ENCODE assay signal across 10 cellular contexts in the genomic region with DNA sequence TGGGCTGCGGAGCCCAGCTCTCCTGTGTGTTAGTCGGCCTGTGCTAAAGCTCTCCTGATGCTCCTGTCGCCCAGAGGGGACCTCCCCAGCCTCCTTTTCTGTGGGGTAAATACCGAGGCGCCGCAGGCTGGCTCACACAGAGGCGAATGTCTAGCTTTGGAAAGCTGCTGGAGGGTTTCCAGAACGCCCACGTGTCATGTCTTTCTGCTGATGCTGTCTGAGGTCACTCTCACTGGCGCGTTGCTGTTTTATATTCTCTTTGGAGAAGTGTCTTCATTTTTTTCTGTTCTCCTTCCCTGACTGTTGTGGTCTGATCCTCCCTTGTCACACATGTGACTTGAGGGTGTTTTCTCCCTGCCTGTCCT.
DNase-seq lines count a peak whose midpoint lies in the region; ATAC-seq and TF ChIP-seq lines count a peak whose summit lies in the region.
"Had no signal": no experiment of that assay in that cellular context is flagged by ENCODE, and none has a peak within 500 bp of the region (broad histone marks: within the 10 kb centered on the region; RNA-seq: fewer than 3 reads in every experiment).

No MANE protein-coding gene starts in this region.

- H3K9me3 Mint-ChIP-seq in chondrocyte (ENCODE audit: low read depth): no peaks in the 10 kb centered on the region
- no peaks in the 10 kb centered on the region for H3K9me3 Mint-ChIP-seq in activated CD4-positive, alpha-beta memory T cell treated with anti-CD3 and anti-CD28 coated beads for 36 hours

- H3K9me3 ChIP-seq in PC-3 (ENCODE audit: low read length) (no peaks in the 10 kb centered on the region), mesenchymal stem cell (ENCODE audit: control insufficient read depth, low read length) (no peaks in the 10 kb centered on the region), transverse colon (no peaks in the 10 kb centered on the region)

- H3K4me3 ChIP-seq in PC-3 (ENCODE audit: low read length) (no peak overlapping the region), mesenchymal stem cell (ENCODE audit: insufficient read depth in 1 of 2, low read depth in 1 of 2, low read length in 2 of 2) (no peak overlapping the region), transverse colon (no peak overlapping the region)
- H3K4me3 ChIP-seq: GM12878, lung had no signal

- POLR2A ChIA-PET in PC-3 (lab: Charles Lee; ENCODE audit: unreplicated experiment): no interaction called here
- POLR2A ChIA-PET in activated CD4-positive, alpha-beta memory T cell treated with anti-CD3 and anti-CD28 coated beads for 36 hours (lab: Charles Lee): no interaction called here

- H3K9me2 ChIP-seq in PC-3 (replicated peaks; ENCODE audit: low read length): no peaks in the 10 kb centered on the region

- H3K14ac ChIP-seq in mesenchymal stem cell (ENCODE audit: low read length in 2 of 2): no peak overlapping the region

- TF ChIP-seq EP300 in transverse colon (IDR thresholded peaks at IDR 0.05; ENCODE audit: low read depth): no peak

- WGBS in mesenchymal stem cell: 94% methylated on average over 11 of the region's 11 CpGs
- WGBS in transverse colon (ENCODE audit: low coverage in 1 of 2), 2 donors: 60 to 83% methylated on average over 3 to 11 of the region's 11 CpGs

- no peak overlapping the region for H3K18ac ChIP-seq in mesenchymal stem cell (ENCODE audit: low read depth in 1 of 2, low read length in 2 of 2)

- H2BK15ac ChIP-seq in mesenchymal stem cell (ENCODE audit: low read depth, poor library complexity, severe bottlenecking): no peak overlapping the region

- H3K4me1 ChIP-seq in PC-3 (ENCODE audit: insufficient read depth, low read length) (peaks cover 15% of the 10 kb centered on the region), mesenchymal stem cell (ENCODE audit: control insufficient read depth, insufficient read depth, low read depth, low read length) (peaks cover 26% of the 10 kb centered on the region), transverse colon (no peaks in the 10 kb centered on the region)

- in situ Hi-C loops in transverse colon (cut with MboI; ENCODE audit: low pct_ligation_motif_present in 1 of 4, low pct_unique_long_range_greater_than_20kb in 1 of 4, low sequenced_read_pairs in 3 of 4): no loop called here

- H3K36me3 Mint-ChIP-seq in chondrocyte (ENCODE audit: low read depth): peaks cover 31% of the 10 kb centered on the region
- H3K36me3 Mint-ChIP-seq in activated CD4-positive, alpha-beta memory T cell treated with anti-CD3 and anti-CD28 coated beads for 36 hours: peaks cover 32% of the 10 kb centered on the region

- peak overlapping the region; percentile 38 for H3K27ac Mint-ChIP-seq in chondrocyte (ENCODE audit: unreplicated experiment)
- no peak overlapping the region for H3K27ac Mint-ChIP-seq in activated CD4-positive, alpha-beta memory T cell treated with anti-CD3 and anti-CD28 coated beads for 36 hours

- 0 out of 2 replicates have a peak, but pooled peaks have one; percentile 14 for ATAC-seq in PC-3
- no peak for ATAC-seq in HG03039 (IDR thresholded peaks at IDR 0.05; ENCODE audit: unreplicated experiment)
- ATAC-seq: GM12878 had no signal

- no peak overlapping the region for H3K4me3 Mint-ChIP-seq in chondrocyte (ENCODE audit: unreplicated experiment)
- no peak overlapping the region for H3K4me3 Mint-ChIP-seq in activated CD4-positive, alpha-beta memory T cell treated with anti-CD3 and anti-CD28 coated beads for 36 hours

- BruUV-seq in PC-3 (replicated peaks; lab: Mats Ljungman, UMichigan): no TSS peak

- H3K4me1 Mint-ChIP-seq in chondrocyte (ENCODE audit: low read depth): no peaks in the 10 kb centered on the region
- H3K4me1 Mint-ChIP-seq in activated CD4-positive, alpha-beta memory T cell treated with anti-CD3 and anti-CD28 coated beads for 36 hours (ENCODE audit: low read depth): no peaks in the 10 kb centered on the region

- H3K4ac ChIP-seq in mesenchymal stem cell (ENCODE audit: low read depth in 1 of 2, low read length in 2 of 2): no peak overlapping the region

- H2AFZ ChIP-seq in PC-3 (ENCODE audit: low read length) (no peak overlapping the region), mesenchymal stem cell (ENCODE audit: low read depth, low read length) (no peak overlapping the region)

- H3K27ac ChIP-seq in PC-3 (ENCODE audit: low read length) (peak overlapping the region; percentile 66), mesenchymal stem cell (ENCODE audit: low read length, poor library complexity, severe bottlenecking) (peak overlapping the region; percentile 34), transverse colon (peak overlapping the region in 1 of 4 donors; percentile 35)

- no peak overlapping the region for H2AK5ac ChIP-seq in mesenchymal stem cell (ENCODE audit: low read length, severe bottlenecking)

- no peak overlapping the region for H4K8ac ChIP-seq in mesenchymal stem cell (ENCODE audit: low read length)

- no peak for TF ChIP-seq POLR2A in transverse colon (IDR thresholded peaks at IDR 0.05)

- H3K79me1 ChIP-seq in mesenchymal stem cell (replicated peaks; ENCODE audit: low read length, poor library complexity, severe bottlenecking): peaks cover 5% of the 10 kb centered on the region

- peaks cover 6% of the 10 kb centered on the region; the same call in 1 of the 2 replicates for H3K36me3 ChIP-seq in PC-3 (ENCODE audit: low read depth, low read length)
- H3K36me3 ChIP-seq in mesenchymal stem cell (ENCODE audit: control insufficient read depth in 1 of 2, insufficient read depth in 2 of 2, low read depth in 1 of 2, low read length in 2 of 2): peaks cover 51 to 69% of the 10 kb centered on the region in 2 experiments
- H3K36me3 ChIP-seq in transverse colon: peaks cover 0 to 14% (median under 1%) of the 10 kb centered on the region in 4 donors

- no peak overlapping the region for H3K23ac ChIP-seq in mesenchymal stem cell (ENCODE audit: low read length in 2 of 2)

- H2BK5ac ChIP-seq in mesenchymal stem cell (ENCODE audit: low read depth, low read length, poor library complexity, severe bottlenecking): no peak overlapping the region

- CTCF ChIA-PET in PC-3 (lab: Charles Lee): no interaction called here
- CTCF ChIA-PET in activated CD4-positive, alpha-beta memory T cell treated with anti-CD3 and anti-CD28 coated beads for 36 hours (lab: Charles Lee): interaction anchor here (1.8 kb wide), 1 partner anchor 14 kb away, joined by 4 read pairs; no protein-coding TSS in a partner anchor

- intact Hi-C loops in PC-3 (cut with micrococcal nuclease) (no loop called here), transverse colon (cut with DNase I; ENCODE audit: low total_unique reads) (no loop called here)
- intact Hi-C loops in activated CD4-positive, alpha-beta memory T cell treated with anti-CD3 and anti-CD28 coated beads for 36 hours (cut with micrococcal nuclease): no loop called here

- no peaks in the 10 kb centered on the region for H3K79me2 ChIP-seq in PC-3 (ENCODE audit: low read length)

- no peaks in the 10 kb centered on the region for H4K20me1 ChIP-seq in PC-3 (ENCODE audit: low read length)

- H2BK12ac ChIP-seq in mesenchymal stem cell (ENCODE audit: low read length in 2 of 2): no peak overlapping the region

- H4K91ac ChIP-seq in mesenchymal stem cell (ENCODE audit: low read length): peak overlapping the region; percentile 11

- no peaks in the 10 kb centered on the region for H3K27me3 ChIP-seq in PC-3 (ENCODE audit: low read length)
- no peaks in the 10 kb centered on the region for H3K27me3 ChIP-seq in mesenchymal stem cell (ENCODE audit: control insufficient read depth in 1 of 2, insufficient read depth in 1 of 2, low read length in 2 of 2)
- H3K27me3 ChIP-seq in transverse colon: no peaks in the 10 kb centered on the region

- TF ChIP-seq CTCF in PC-3 (conservative IDR thresholded peaks at IDR 0.05; ENCODE audit: low read depth, low read length): no peak
- no peak for TF ChIP-seq CTCF in chondrocyte (IDR thresholded peaks at IDR 0.05)
- TF ChIP-seq CTCF in transverse colon (IDR thresholded peaks at IDR 0.05): no peak

- H3K27me3 Mint-ChIP-seq in chondrocyte (ENCODE audit: low read depth): no peaks in the 10 kb centered on the region
- H3K27me3 Mint-ChIP-seq in activated CD4-positive, alpha-beta memory T cell treated with anti-CD3 and anti-CD28 coated beads for 36 hours: no peaks in the 10 kb centered on the region

- no peaks in the 10 kb centered on the region for H3F3A ChIP-seq in PC-3 (ENCODE audit: low read length, unreplicated experiment)

- no peak overlapping the region for H3K4me2 ChIP-seq in PC-3 (ENCODE audit: low read length)
- H3K4me2 ChIP-seq in mesenchymal stem cell (ENCODE audit: low read length, poor library complexity, severe bottlenecking): no peak overlapping the region

- DNase-seq in PC-3 (peak; percentile 29), chondrocyte (ENCODE audit: low spot score) (no peak), mesenchymal stem cell (no peak), transverse colon (peak; percentile 34), DMS153 treated with DMSO at 0.1 percent for 48 hours (lab: John Stamatoyannopoulos, UW; ENCODE audit: unreplicated experiment) (no peak)
- DNase-seq in activated CD4-positive, alpha-beta memory T cell treated with anti-CD3 and anti-CD28 coated beads for 36 hours: no peak
- DNase-seq: SW 1271 had no signal

- no peak overlapping the region for H2BK120ac ChIP-seq in mesenchymal stem cell (ENCODE audit: low read depth, low read length)

- H3K9ac ChIP-seq in PC-3 (ENCODE audit: low read length) (no peak overlapping the region), mesenchymal stem cell (ENCODE audit: low read length) (peak overlapping the region; percentile 81)

Comparison
In these comparisons a context has a peak if more than half of its experiments do, and no peak if none do; other contexts are left out.
1. DNase-seq: peak in PC-3 (single experiment) and transverse colon (single experiment); none in chondrocyte (single experiment), mesenchymal stem cell (single experiment), activated CD4-positive, alpha-beta memory T cell treated with anti-CD3 and anti-CD28 coated beads for 36 hours (single experiment) and DMS153 treated with DMSO at 0.1 percent for 48 hours (single experiment).